ENCODE assay signal across 9 cellular contexts in genomic region chr7:2110586-2111396, GRCh38.
DNase-seq lines count a peak whose midpoint lies in the region; ATAC-seq and TF ChIP-seq lines count a peak whose summit lies in the region.
"Had no signal": no experiment of that assay in that cellular context is flagged by ENCODE, and none has a peak within 500 bp of the region (broad histone marks: within the 10 kb centered on the region; RNA-seq: fewer than 3 reads in every experiment).

No MANE protein-coding gene starts in this region.

- H3K9me3 Mint-ChIP-seq in IgD-negative memory B cell (no peaks in the 10 kb centered on the region), nephron (no peaks in the 10 kb centered on the region)

- POLR2A ChIA-PET in AG04449 (lab: Yijun Ruan, JAX) = no interaction called here

- H3K36me3 Mint-ChIP-seq in IgD-negative memory B cell (no peaks in the 10 kb centered on the region), nephron (ENCODE audit: low read depth) (peaks cover 35% of the 10 kb centered on the region)

- H3K27ac Mint-ChIP-seq in IgD-negative memory B cell (peak overlapping the region in 1 of 3 donors; percentile 81), nephron (peak overlapping the region; percentile 76 to 92 (median 86))

- H3K4me3 Mint-ChIP-seq in IgD-negative memory B cell (peak overlapping the region in 3 of 4 donors; percentile 57 to 71 (median 60)), nephron (peak overlapping the region; percentile 5 to 37 (median 22))

- peak overlapping the region in 47 of 59 donors; percentile 12 to 100 (median 98) for H3K27ac ChIP-seq in dorsolateral prefrontal cortex

- intact Hi-C loops in dorsolateral prefrontal cortex (cut with DNase I) = no loop called here

- DNase-seq in AG04449 (ENCODE audit: low read depth, low spot score) = no peak
- no peak for DNase-seq in dorsolateral prefrontal cortex
- DNase-seq in NCI-H1048 (lab: John Stamatoyannopoulos, UW) = no peak
- no peak for DNase-seq in GM20000 (ENCODE audit: low spot score)
- DNase-seq: NCI-H345 had no signal

- H3K27me3 ChIP-seq in dorsolateral prefrontal cortex = no peaks in the 10 kb centered on the region

- H3K4me3 ChIP-seq in AG04449 (ENCODE audit: low read depth, low read length) (peak overlapping the region; percentile 27), dorsolateral prefrontal cortex (no peak overlapping the region)

- H3K4me1 Mint-ChIP-seq in IgD-negative memory B cell = peaks cover 21 to 30% (median 25%) of the 10 kb centered on the region in 3 donors
- peaks cover 63% of the 10 kb centered on the region for H3K4me1 Mint-ChIP-seq in nephron

- ATAC-seq in HG03175 (IDR thresholded peaks at IDR 0.05; ENCODE audit: unreplicated experiment) (no peak), HG02798 (IDR thresholded peaks at IDR 0.05; ENCODE audit: poor library complexity, unreplicated experiment) (no peak)

- H3K27me3 Mint-ChIP-seq in IgD-negative memory B cell = no peaks in the 10 kb centered on the region
- peaks cover 8% of the 10 kb centered on the region for H3K27me3 Mint-ChIP-seq in nephron (ENCODE audit: low read depth)

- TF ChIP-seq CTCF in AG04449 (IDR thresholded peaks at IDR 0.05; ENCODE audit: insufficient read depth, low read length, missing control alignments) (no peak), dorsolateral prefrontal cortex (IDR thresholded peaks at IDR 0.05 in 54 of 56, conservative IDR thresholded peaks at IDR 0.05 in 2 of 56; ENCODE audit: low read depth in 1 of 56, partially characterized antibody in 56 of 56) (no peak), nephron (IDR thresholded peaks at IDR 0.05; ENCODE audit: unreplicated experiment in 3 of 3) (no peak), GM20000 (IDR thresholded peaks at IDR 0.05; ENCODE audit: extremely low read depth, missing control alignments) (no peak)

- CTCF ChIA-PET in AG04449 (lab: Yijun Ruan, JAX) = interaction anchor here (0.6 to 1.1 kb wide), 5 partner anchors 10 to 447 kb away, joined by 3 read pairs; no protein-coding TSS in a partner anchor
